Comparison of ENCODE assay signal across 8 cellular contexts in the genomic region with DNA sequence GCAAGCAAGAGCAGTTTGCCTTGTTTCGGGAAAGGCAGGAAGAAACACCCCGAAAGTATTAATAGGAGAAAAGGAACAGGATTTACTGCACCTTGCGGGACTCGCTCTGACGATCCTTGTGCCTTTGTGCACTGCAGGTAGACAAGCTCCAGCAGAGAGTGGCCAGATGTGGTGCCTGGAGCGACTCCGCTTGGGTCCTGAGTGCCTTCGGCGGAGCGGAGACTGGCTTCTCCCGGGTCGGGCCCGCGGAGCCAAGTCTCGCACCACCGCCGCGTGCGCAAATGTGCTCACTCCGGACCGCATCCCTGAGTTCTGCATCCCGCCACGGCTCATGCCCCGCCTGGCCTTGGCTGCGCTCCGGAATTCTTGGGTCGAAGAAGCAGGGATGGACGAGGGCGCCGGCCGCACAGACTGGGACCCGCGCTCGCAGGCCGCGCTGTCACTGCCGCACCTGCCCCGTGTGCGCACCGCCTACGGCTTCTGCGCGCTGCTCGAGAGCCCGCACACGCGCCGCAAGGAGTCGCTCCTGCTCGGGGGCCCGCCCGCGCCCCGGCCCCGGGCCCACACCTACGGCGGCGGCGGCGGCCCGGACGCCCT. TPM values are rescaled to one million over a fixed set of nuclear protein-coding genes. Genes with fewer than 3 reads are reported as not detected.
DNase-seq lines count a peak whose midpoint lies in the region; ATAC-seq and TF ChIP-seq lines count a peak whose summit lies in the region.

No MANE protein-coding gene starts in this region.

- H3K27me3 ChIP-seq in OCI-LY1 (ENCODE audit: insufficient read depth, low read length) (no peaks in the 10 kb centered on the region), ascending aorta (no peaks in the 10 kb centered on the region), iPS-20b (ENCODE audit: insufficient read depth, low read length) (peaks cover 80% of the 10 kb centered on the region), smooth muscle cell (ENCODE audit: low read depth) (peaks cover 66% of the 10 kb centered on the region)

- peak overlapping the region; percentile 57 for H3K4me3 ChIP-seq in OCI-LY1 (ENCODE audit: low read depth, low read length, poor library complexity, severe bottlenecking)
- H3K4me3 ChIP-seq in ascending aorta = peak overlapping the region; percentile 53 to 79
- H3K4me3 ChIP-seq in iPS-20b (ENCODE audit: low read length) = peak overlapping the region; percentile 55
- peak overlapping the region; percentile 31 for H3K4me3 ChIP-seq in smooth muscle cell

- H3K36me3 ChIP-seq in OCI-LY1 (ENCODE audit: insufficient read depth, low read length) (no peaks in the 10 kb centered on the region), ascending aorta (no peaks in the 10 kb centered on the region), iPS-20b (ENCODE audit: insufficient read depth, low read depth, low read length) (no peaks in the 10 kb centered on the region), smooth muscle cell (ENCODE audit: low read depth) (no peaks in the 10 kb centered on the region)

- H3K79me2 ChIP-seq in OCI-LY1 (ENCODE audit: insufficient read depth, low read length) (no peaks in the 10 kb centered on the region), smooth muscle cell (ENCODE audit: low read depth) (no peaks in the 10 kb centered on the region)

- H2AFZ ChIP-seq in OCI-LY1 (ENCODE audit: low read length) (no peak overlapping the region), smooth muscle cell (ENCODE audit: low read depth) (no peak overlapping the region)

- ATAC-seq in HG02642 (IDR thresholded peaks at IDR 0.05; ENCODE audit: poor library complexity, unreplicated experiment) (no peak), GM19467 (IDR thresholded peaks at IDR 0.05; ENCODE audit: unreplicated experiment) (no peak)

- H3F3A ChIP-seq in OCI-LY1 (ENCODE audit: insufficient read depth, low read length) (no peaks in the 10 kb centered on the region), smooth muscle cell (ENCODE audit: low read depth) (no peaks in the 10 kb centered on the region)

- intact Hi-C loops in ascending aorta (cut with DNase I) = no loop called here

- H3K27ac ChIP-seq in OCI-LY1 (ENCODE audit: low read depth, low read length, poor library complexity, severe bottlenecking) (no peak overlapping the region), ascending aorta (peak overlapping the region in 1 of 2 donors; percentile 7), iPS-20b (ENCODE audit: low read length) (no peak overlapping the region), smooth muscle cell (ENCODE audit: low read depth) (no peak overlapping the region)

- H4K20me1 ChIP-seq in OCI-LY1 (ENCODE audit: insufficient read depth, low read length) = no peaks in the 10 kb centered on the region
- no peaks in the 10 kb centered on the region for H4K20me1 ChIP-seq in smooth muscle cell (ENCODE audit: low read depth)

- H3K4me1 ChIP-seq in OCI-LY1 (ENCODE audit: insufficient read depth, low read length, severe bottlenecking) (peaks cover 23% of the 10 kb centered on the region), ascending aorta (peaks cover 4 to 7% of the 10 kb centered on the region in 2 donors), iPS-20b (ENCODE audit: insufficient read depth, low read length) (peaks cover 7% of the 10 kb centered on the region; the same call in 1 of the 2 replicates), smooth muscle cell (ENCODE audit: low read depth) (peaks cover 5% of the 10 kb centered on the region)

- no peaks in the 10 kb centered on the region for H3K9me3 ChIP-seq in OCI-LY1 (ENCODE audit: low read length)
- H3K9me3 ChIP-seq in ascending aorta = no peaks in the 10 kb centered on the region
- H3K9me3 ChIP-seq in iPS-20b (ENCODE audit: insufficient read depth, low read depth, low read length) = no peaks in the 10 kb centered on the region
- no peaks in the 10 kb centered on the region for H3K9me3 ChIP-seq in smooth muscle cell (replicated peaks; ENCODE audit: low read depth)

- no peaks in the 10 kb centered on the region for H3K9me2 ChIP-seq in OCI-LY1 (ENCODE audit: low read depth, low read length)

- H3K4me2 ChIP-seq in OCI-LY1 (ENCODE audit: low read length) = peak overlapping the region; percentile 71
- peak overlapping the region; percentile 73 for H3K4me2 ChIP-seq in smooth muscle cell

- WGBS in smooth muscle cell (ENCODE audit: low lambda C conversion rate) = 5% methylated on average over 45 of the region's 62 CpGs

- TF ChIP-seq CTCF in OCI-LY1 (IDR thresholded peaks at IDR 0.05; ENCODE audit: low read length) (no peak), ascending aorta (IDR thresholded peaks at IDR 0.05) (no peak), smooth muscle cell (IDR thresholded peaks at IDR 0.05; ENCODE audit: borderline replicate concordance, insufficient read depth, poor library complexity, severe bottlenecking) (no peak)

- no peak overlapping the region for H3K9ac ChIP-seq in OCI-LY1 (ENCODE audit: low read length)
- no peak overlapping the region for H3K9ac ChIP-seq in iPS-20b (ENCODE audit: low read depth, low read length)
- H3K9ac ChIP-seq in smooth muscle cell (ENCODE audit: low read depth) = no peak overlapping the region

- DNase-seq in DMS79 treated with DMSO at 0.1 percent for 48 hours (lab: John Stamatoyannopoulos, UW) (peak; percentile 17), DMS79 (lab: John Stamatoyannopoulos, UW) (no peak), ascending aorta (ENCODE audit: low spot score in 2 of 2) (no peak), smooth muscle cell (lab: John Stamatoyannopoulos, UW; ENCODE audit: unreplicated experiment) (no peak)

RNA-seq across cellular contexts. Expression of a gene that starts 0.8 kb away (rescaled TPM):
- not detected for total RNA-seq in ascending aorta
- total RNA-seq in smooth muscle cell = 0.13 TPM in 1 of 2 replicates, not detected in the other
- polyA plus RNA-seq in smooth muscle cell = 0.35 and 0.66 TPM in 2 replicates

RNA-seq across cellular contexts. Expression of a gene that starts 7.3 kb away (rescaled TPM):
- total RNA-seq in ascending aorta (33.6 TPM), smooth muscle cell (33.8 and 36.9 TPM in 2 replicates)
- 2.8 and 6.2 TPM in 2 replicates for polyA plus RNA-seq in smooth muscle cell
